In genomic region chr20:52035498-52035897, GRCh38 we compare ENCODE assay signal across 25 cellular contexts.
"Had no signal": no experiment of that assay in that cellular context is flagged by ENCODE, and none has a peak within 500 bp of the region (broad histone marks: within the 10 kb centered on the region; RNA-seq: fewer than 3 reads in every experiment).

No MANE protein-coding gene starts in this region.

- H3K9me3 Mint-ChIP-seq: activated CD4-positive, alpha-beta memory T cell treated with anti-CD3 and anti-CD28 coated beads for 36 hours; activated naive CD4-positive, alpha-beta T cell treated with anti-CD3 and anti-CD28 coated beads, Interleukin-2, amount 50 U/mL, for 24 hours; activated naive CD8-positive, alpha-beta T cell treated with anti-CD3 and anti-CD28 coated beads, Interleukin-2, amount 50 U/mL, for 24 hours; naive thymus-derived CD8-positive, alpha-beta T cell; T-cell; T-helper 2 cell treated with Interferon-gamma antibody and Interleukin-4, amounts not matched to agents 5 μg/mL and 100 μg/mL, for 36 hours had no signal

- H3K27ac ChIP-seq: breast epithelium, epithelial cell of prostate, gastrocnemius medialis, spleen, tibial nerve, VCaP had no signal

- H3K27me3 Mint-ChIP-seq: activated CD4-positive, alpha-beta memory T cell treated with anti-CD3 and anti-CD28 coated beads for 36 hours; activated naive CD4-positive, alpha-beta T cell treated with anti-CD3 and anti-CD28 coated beads, Interleukin-2, amount 50 U/mL, for 24 hours; activated naive CD8-positive, alpha-beta T cell treated with anti-CD3 and anti-CD28 coated beads, Interleukin-2, amount 50 U/mL, for 24 hours; T-cell had no signal

- H3K9me3 ChIP-seq: breast epithelium, gastrocnemius medialis, spleen, tibial nerve had no signal

- H3K4me3 Mint-ChIP-seq: activated CD4-positive, alpha-beta memory T cell treated with anti-CD3 and anti-CD28 coated beads for 36 hours; activated naive CD4-positive, alpha-beta T cell treated with anti-CD3 and anti-CD28 coated beads, Interleukin-2, amount 50 U/mL, for 24 hours; activated naive CD8-positive, alpha-beta T cell treated with anti-CD3 and anti-CD28 coated beads, Interleukin-2, amount 50 U/mL, for 24 hours; naive thymus-derived CD8-positive, alpha-beta T cell; T-cell; T-helper 2 cell treated with Interferon-gamma antibody and Interleukin-4, amounts not matched to agents 5 μg/mL and 100 μg/mL, for 36 hours had no signal

- H3K27ac Mint-ChIP-seq: activated CD4-positive, alpha-beta memory T cell treated with anti-CD3 and anti-CD28 coated beads for 36 hours; activated naive CD4-positive, alpha-beta T cell treated with anti-CD3 and anti-CD28 coated beads, Interleukin-2, amount 50 U/mL, for 24 hours; activated naive CD8-positive, alpha-beta T cell treated with anti-CD3 and anti-CD28 coated beads, Interleukin-2, amount 50 U/mL, for 24 hours; naive thymus-derived CD8-positive, alpha-beta T cell; T-cell; T-helper 2 cell treated with Interferon-gamma antibody and Interleukin-4, amounts not matched to agents 5 μg/mL and 100 μg/mL, for 36 hours had no signal

- H3K4me3 ChIP-seq: breast epithelium, gastrocnemius medialis, spleen, tibial nerve had no signal

- H3K4me1 ChIP-seq: breast epithelium, gastrocnemius medialis had no signal

- ATAC-seq: activated naive CD8-positive, alpha-beta T cell treated with anti-CD3 and anti-CD28 coated beads, Interleukin-2, amount 50 U/mL, for 24 hours; gastrocnemius medialis; left ventricle myocardium superior; naive thymus-derived CD8-positive, alpha-beta T cell; right cardiac atrium; T-cell had no signal

- H3K36me3 Mint-ChIP-seq: activated CD4-positive, alpha-beta memory T cell treated with anti-CD3 and anti-CD28 coated beads for 36 hours; activated naive CD4-positive, alpha-beta T cell treated with anti-CD3 and anti-CD28 coated beads, Interleukin-2, amount 50 U/mL, for 24 hours; naive thymus-derived CD8-positive, alpha-beta T cell; T-cell had no signal

- FAIRE-seq: endometrium, islet of Langerhans had no signal

- H3K27me3 ChIP-seq: breast epithelium, gastrocnemius medialis, spleen, tibial nerve had no signal

- DNase-seq: activated CD4-positive, alpha-beta memory T cell treated with anti-CD3 and anti-CD28 coated beads for 36 hours; activated CD4-positive, alpha-beta T cell treated with anti-CD3 and anti-CD28 coated beads for 4 hours; activated CD8-positive, alpha-beta memory T cell treated with anti-CD3 and anti-CD28 coated beads, Interleukin-2, amount 50 U/mL, for 4 hours; activated gamma-delta T cell; activated naive CD8-positive, alpha-beta T cell treated with anti-CD3 and anti-CD28 coated beads, Interleukin-2, amount 50 U/mL, for 24 hours; activated T-cell treated with anti-CD3 and anti-CD28 coated beads, Interleukin-2, amount 50 U/mL, for 1 hour; central memory CD4-positive, alpha-beta T cell; effector CD4-positive, alpha-beta T cell; gastrocnemius medialis; glutamatergic neuron; naive thymus-derived CD8-positive, alpha-beta T cell; posterior cingulate gyrus; spleen; stimulated activated naive CD4-positive, alpha-beta T cell; T-cell had no signal

- H3K36me3 ChIP-seq: breast epithelium, gastrocnemius medialis, spleen, tibial nerve had no signal
